Comparison of ENCODE assay signal across 29 cellular contexts in the genomic region with DNA sequence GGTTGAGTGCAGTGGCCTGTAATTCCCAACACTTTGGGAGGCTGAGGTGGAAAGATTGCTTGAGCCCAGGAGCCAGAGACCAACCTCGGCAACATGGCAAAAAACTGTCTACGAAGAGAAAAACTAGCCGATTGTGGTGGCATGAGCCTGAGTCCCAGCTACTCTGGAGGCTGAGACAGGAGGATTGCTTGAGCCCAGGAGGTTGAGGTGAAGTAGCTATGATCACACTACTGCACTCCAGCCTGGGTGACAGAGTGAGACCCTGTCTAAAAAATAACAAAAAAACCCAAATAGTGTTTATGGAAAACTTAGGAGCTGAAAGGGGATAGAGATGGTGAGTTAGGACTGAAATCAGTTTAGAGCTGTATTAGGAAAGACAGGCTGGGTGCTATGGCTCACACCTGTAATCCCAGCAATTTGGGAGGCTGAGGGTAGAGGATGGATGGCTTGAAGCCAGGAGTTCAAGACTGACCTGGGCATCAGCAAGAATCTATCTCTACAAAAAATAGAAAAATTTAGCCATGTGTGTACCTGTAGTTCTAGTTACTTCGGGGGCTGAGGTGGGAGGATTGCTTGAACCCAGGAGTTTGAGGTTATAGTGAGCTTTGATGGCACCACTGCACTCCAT. TPM values are rescaled to one million over a fixed set of nuclear protein-coding genes. Genes with fewer than 3 reads are reported as not detected.
DNase-seq lines count a peak whose midpoint lies in the region; ATAC-seq, FAIRE-seq and TF ChIP-seq lines count a peak whose summit lies in the region.
"Had no signal": no experiment of that assay in that cellular context is flagged by ENCODE, and none has a peak within 500 bp of the region (broad histone marks: within the 10 kb centered on the region; RNA-seq: fewer than 3 reads in every experiment).

No MANE protein-coding gene starts in this region.

- BruUV-seq in Calu3 (replicated peaks; lab: Mats Ljungman, UMichigan): no TSS peak

- 89% methylated on average over 4 of the region's 4 CpGs for WGBS in A549 (ENCODE audit: missing lambda C conversion rate)

- TF ChIP-seq EP300 in A549 (IDR thresholded peaks at IDR 0.05): no peak

- FAIRE-seq in A549 (lab: Jason Lieb, UNC): no peak
- no peak for FAIRE-seq in RCC 7860 (lab: Jason Lieb, UNC)
- FAIRE-seq: bronchial epithelial cell, colon, HTR-8/SVneo, pancreas, urothelium cell line had no signal

- H3K27ac Mint-ChIP-seq in Calu3 (ENCODE audit: unreplicated experiment) (peak overlapping the region; percentile 70), T-helper 17 cell (peak overlapping the region; percentile 41)
- H3K27ac Mint-ChIP-seq: activated naive CD4-positive, alpha-beta T cell treated with anti-CD3 and anti-CD28 coated beads for 36 hours had no signal

- H3K27me3 Mint-ChIP-seq in Calu3 (ENCODE audit: unreplicated experiment) (no peaks in the 10 kb centered on the region), T-helper 17 cell (no peaks in the 10 kb centered on the region)

- TF ChIP-seq POLR2A in A549 (IDR thresholded peaks at IDR 0.05; ENCODE audit: low read length): no peak
- TF ChIP-seq POLR2A in erythroblast (IDR thresholded peaks at IDR 0.05; ENCODE audit: low read length): peak; percentile 17

- H3K36me3 Mint-ChIP-seq in Calu3 (ENCODE audit: insufficient read depth, unreplicated experiment): peaks cover 18% of the 10 kb centered on the region
- no peaks in the 10 kb centered on the region for H3K36me3 Mint-ChIP-seq in T-helper 17 cell (ENCODE audit: low read depth)

- no peaks in the 10 kb centered on the region for H3K9me3 Mint-ChIP-seq in Calu3 (ENCODE audit: low read depth, unreplicated experiment)
- H3K9me3 Mint-ChIP-seq: activated naive CD4-positive, alpha-beta T cell treated with anti-CD3 and anti-CD28 coated beads for 36 hours had no signal

- H3K4me1 Mint-ChIP-seq in Calu3 (ENCODE audit: low read depth, unreplicated experiment) (no peaks in the 10 kb centered on the region), T-helper 17 cell (peaks cover 14% of the 10 kb centered on the region)

- peak overlapping the region; percentile 17 for H3K4me3 Mint-ChIP-seq in Calu3 (ENCODE audit: low read depth, unreplicated experiment)
- H3K4me3 Mint-ChIP-seq in T-helper 17 cell: peak overlapping the region; percentile 49
- H3K4me3 Mint-ChIP-seq: activated naive CD4-positive, alpha-beta T cell treated with anti-CD3 and anti-CD28 coated beads for 36 hours had no signal

- no peak for TF ChIP-seq RAD21 in A549 (conservative IDR thresholded peaks at IDR 0.05 in 1 of 2, IDR thresholded peaks at IDR 0.05 in 1 of 2)

- TF ChIP-seq CTCF in A549 (IDR thresholded peaks at IDR 0.05) (no peak), Calu3 (IDR thresholded peaks at IDR 0.05; ENCODE audit: unreplicated experiment) (no peak)

- H3K9me3 ChIP-seq in A549: no peaks in the 10 kb centered on the region
- H3K9me3 ChIP-seq in T-helper 17 cell (ENCODE audit: control insufficient read depth, low read length, poor library complexity, severe bottlenecking): no peaks in the 10 kb centered on the region
- H3K9me3 ChIP-seq: BLaER1, heart right ventricle, lower lobe of right lung, pancreas, right atrium auricular region had no signal

- intact Hi-C loops in Calu3 (cut with micrococcal nuclease; ENCODE audit: unreplicated experiment): no loop called here

- POLR2A ChIA-PET in A549 (lab: Yijun Ruan, JAX): interaction anchor here (1.1 to 1.8 kb wide), 3 partner anchors 10 to 19 kb away, joined by 4 to 15 read pairs (median 9); a partner anchor contains a TSS

- H3K4me3 ChIP-seq in A549: no peak overlapping the region
- H3K4me3 ChIP-seq: BLaER1, heart right ventricle, lower lobe of right lung, pancreas, right atrium auricular region had no signal

- CTCF ChIA-PET in A549 (lab: Yijun Ruan, JAX): interaction anchor here (0.6 to 1.1 kb wide), 3 partner anchors 47 to 184 kb away, joined by 3 read pairs; a partner anchor contains a TSS
- CTCF ChIA-PET in Calu3 (lab: Charles Lee): interaction anchor here (0.7 kb wide), 2 partner anchors 82 to 672 kb away, joined by 3 to 5 read pairs; no protein-coding TSS in a partner anchor

- DNase-seq in A549 (ENCODE audit: low read depth in 1 of 2, low spot score in 1 of 2) (no peak), Calu3 (no peak), T-helper 17 cell (no peak), erythroblast (lab: John Stamatoyannopoulos, UW) (no peak), NCI-H146 treated with DMSO at 0.1 percent for 48 hours (lab: John Stamatoyannopoulos, UW; ENCODE audit: unreplicated experiment) (no peak), RCC 7860 (ENCODE audit: low spot score) (no peak)
- DNase-seq: activated CD4-positive, alpha-beta T cell treated with anti-CD3 and anti-CD28 coated beads for 4 hours; activated naive CD4-positive, alpha-beta T cell treated with anti-CD3 and anti-CD28 coated beads for 36 hours; anterior cingulate cortex; COR-L47; effector CD4-positive, alpha-beta T cell; EL; foreskin keratinocyte; heart right ventricle; kidney glomerular epithelial cell; lower lobe of right lung; NCI-H1417 treated with DMSO at 0.1 percent for 48 hours; NCI-H446 treated with DMSO at 0.1 percent for 48 hours; pancreas; stimulated activated CD4-positive, alpha-beta T cell treated with anti-CD3 and anti-CD28 coated beads, Interleukin-12 subunit alpha, Interleukin-12 subunit beta, amount 100 ng/mL, for 4 hours; stimulated activated CD4-positive, alpha-beta T cell treated with anti-CD3 and anti-CD28 coated beads, Interleukin-4, amount 100 ng/mL, for 1 hour had no signal

- peaks cover 10% of the 10 kb centered on the region; the same call in 2 of the 3 replicates for H3K4me1 ChIP-seq in A549
- H3K4me1 ChIP-seq: pancreas had no signal

- no peak overlapping the region for H3K4me2 ChIP-seq in A549
- H3K4me2 ChIP-seq: BLaER1 had no signal

- ATAC-seq in A549: no peak
- no peak for ATAC-seq in T-helper 17 cell
- ATAC-seq in GM21390 (IDR thresholded peaks at IDR 0.05; ENCODE audit: unreplicated experiment): no peak
- ATAC-seq in HG03457 (IDR thresholded peaks at IDR 0.05; ENCODE audit: unreplicated experiment): no peak
- ATAC-seq: foreskin keratinocyte, pancreas had no signal

- H3K27ac ChIP-seq in A549: no peak overlapping the region
- H3K27ac ChIP-seq: BLaER1, foreskin keratinocyte, heart right ventricle, lower lobe of right lung, pancreas, right atrium auricular region had no signal

TF ChIP-seq in A549, 52 proteins besides CTCF, POLR2A, EP300 and RAD21:
- TF ChIP-seq TP53 (CRISPR knock-in tag; IDR thresholded peaks at IDR 0.05): 0 out of 2 replicates have a peak, but pooled peaks have one; percentile 25
- TF ChIP-seq, protein P1, sequence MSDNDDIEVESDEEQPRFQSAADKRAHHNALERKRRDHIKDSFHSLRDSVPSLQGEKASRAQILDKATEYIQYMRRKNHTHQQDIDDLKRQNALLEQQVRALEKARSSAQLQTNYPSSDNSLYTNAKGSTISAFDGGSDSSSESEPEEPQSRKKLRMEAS (IDR thresholded peaks at IDR 0.05): no peak
TF ChIP-seq in A549: peak in this region for 1.

RNA-seq across cellular contexts. Expression of a gene that starts 9.7 kb away (rescaled TPM):
- polyA plus RNA-seq in A549 (2011; rRNA removed) (40.3 and 50.1 TPM in 2 replicates), A549 (2017; fragmentation: RNase III; extraction: RNeasy Plus Mini Kit Qiagen cat#74134 plus additional on column Dnase treatment) (108 to 124 TPM (median 117 TPM) in 3 replicates)
- 12.8 and 18.7 TPM in 2 replicates for polyA plus RNA-seq in A549 (2012; cell fraction: cytosol; rRNA removed)
- polyA plus RNA-seq in A549 (2012; cell fraction: nucleus; rRNA removed): 45.6 and 146 TPM in 2 replicates
- 21.7 and 24.8 TPM in 2 replicates for polyA minus RNA-seq in A549 (2011; rRNA and poly(A)+ RNA removed)
- total RNA-seq in Calu3 (2022) (93.1 and 93.5 TPM in 2 replicates), T-helper 17 cell (100 to 1,000 TPM; 110 to 119 TPM)

RNA-seq across cellular contexts. Expression of a gene that starts 14.6 kb away (rescaled TPM):
- polyA plus RNA-seq in A549 (2011; rRNA removed): 18.7 and 31.6 TPM in 2 replicates
- polyA plus RNA-seq in A549 (2012; cell fraction: cytosol; rRNA removed): 3.7 and 3.8 TPM in 2 replicates
- 5.0 and 9.4 TPM in 2 replicates for polyA plus RNA-seq in A549 (2012; cell fraction: nucleus; rRNA removed)
- 14.7 to 16.4 TPM (median 15.7 TPM) in 3 replicates for polyA plus RNA-seq in A549 (2017; fragmentation: RNase III; extraction: RNeasy Plus Mini Kit Qiagen cat#74134 plus additional on column Dnase treatment)
- 9.1 and 11.7 TPM in 2 replicates for polyA minus RNA-seq in A549 (2011; rRNA and poly(A)+ RNA removed)
- 19.0 and 19.8 TPM in 2 replicates for total RNA-seq in Calu3 (2022)
- total RNA-seq in T-helper 17 cell: 10 to 100 TPM; 13.8 to 15.2 TPM

RNA-seq across cellular contexts. Expression of a gene that starts 49.0 kb away (rescaled TPM):
- 71.7 and 73.9 TPM in 2 replicates for polyA plus RNA-seq in A549 (2011; rRNA removed)
- 8.5 and 12.4 TPM in 2 replicates for polyA plus RNA-seq in A549 (2012; cell fraction: cytosol; rRNA removed)
- 10.4 and 16.1 TPM in 2 replicates for polyA plus RNA-seq in A549 (2012; cell fraction: nucleus; rRNA removed)
- 22.9 to 25.6 TPM (median 25.4 TPM) in 3 replicates for polyA plus RNA-seq in A549 (2017; fragmentation: RNase III; extraction: RNeasy Plus Mini Kit Qiagen cat#74134 plus additional on column Dnase treatment)
- 23.1 and 26.2 TPM in 2 replicates for polyA minus RNA-seq in A549 (2011; rRNA and poly(A)+ RNA removed)
- total RNA-seq in Calu3 (2022): 49.1 and 52.8 TPM in 2 replicates
- 10 to 100 TPM; 22.2 to 23.4 TPM for total RNA-seq in T-helper 17 cell
